14 cellular contexts compared by ENCODE assay signal in genomic region chr9:133869674-133870419, GRCh38.
DNase-seq lines count a peak whose midpoint lies in the region; ATAC-seq and TF ChIP-seq lines count a peak whose summit lies in the region.
"Had no signal": no experiment of that assay in that cellular context is flagged by ENCODE, and none has a peak within 500 bp of the region (broad histone marks: within the 10 kb centered on the region; RNA-seq: fewer than 3 reads in every experiment).

No MANE protein-coding gene starts in this region.

- peaks cover 13% of the 10 kb centered on the region for H3K4me1 Mint-ChIP-seq in T-helper 2 cell treated with Interferon-gamma antibody and Interleukin-4, amounts not matched to agents 5 μg/mL and 100 μg/mL, for 36 hours (ENCODE audit: low read depth)
- H3K4me1 Mint-ChIP-seq in chondrocyte (ENCODE audit: low read depth) (peaks cover 42% of the 10 kb centered on the region), progenitor cell of endocrine pancreas (ENCODE audit: low read depth) (peaks cover 18% of the 10 kb centered on the region)

- intact Hi-C loops in breast epithelium (cut with DNase I; ENCODE audit: low total_unique reads): loop anchor here (10.0 kb wide), 1 partner anchor 475 kb away; no protein-coding TSS in a partner anchor

- no peaks in the 10 kb centered on the region for H3K27me3 Mint-ChIP-seq in T-helper 2 cell treated with Interferon-gamma antibody and Interleukin-4, amounts not matched to agents 5 μg/mL and 100 μg/mL, for 36 hours (ENCODE audit: low read depth)
- H3K27me3 Mint-ChIP-seq in chondrocyte (ENCODE audit: low read depth) (no peaks in the 10 kb centered on the region), progenitor cell of endocrine pancreas (no peaks in the 10 kb centered on the region)

- TF ChIP-seq CTCF in chondrocyte (IDR thresholded peaks at IDR 0.05): peak; percentile 14
- TF ChIP-seq CTCF in progenitor cell of endocrine pancreas (IDR thresholded peaks at IDR 0.05; ENCODE audit: unreplicated experiment): peak; percentile 26
- TF ChIP-seq CTCF in breast epithelium (IDR thresholded peaks at IDR 0.05): no peak

- no peak overlapping the region for H3K27ac ChIP-seq in breast epithelium
- H3K27ac ChIP-seq: esophagus squamous epithelium, transverse colon had no signal

- H3K4me1 ChIP-seq in breast epithelium: peaks cover 9 to 14% of the 10 kb centered on the region in 2 donors
- H3K4me1 ChIP-seq: transverse colon had no signal

- H3K9me3 Mint-ChIP-seq in T-helper 2 cell treated with Interferon-gamma antibody and Interleukin-4, amounts not matched to agents 5 μg/mL and 100 μg/mL, for 36 hours: peaks cover 8% of the 10 kb centered on the region
- H3K9me3 Mint-ChIP-seq in chondrocyte (ENCODE audit: low read depth): peaks cover 8% of the 10 kb centered on the region
- H3K9me3 Mint-ChIP-seq in progenitor cell of endocrine pancreas (ENCODE audit: low read depth): peaks cover 6% of the 10 kb centered on the region

- H3K4me3 ChIP-seq in breast epithelium: no peak overlapping the region
- H3K4me3 ChIP-seq: esophagus squamous epithelium, transverse colon had no signal

- no peak for TF ChIP-seq POLR2A in breast epithelium (IDR thresholded peaks at IDR 0.05)

- no peaks in the 10 kb centered on the region for H3K9me3 ChIP-seq in breast epithelium
- H3K9me3 ChIP-seq: esophagus squamous epithelium, transverse colon had no signal

- H3K27ac Mint-ChIP-seq in T-helper 2 cell treated with Interferon-gamma antibody and Interleukin-4, amounts not matched to agents 5 μg/mL and 100 μg/mL, for 36 hours: peak overlapping the region; percentile 4
- no peak overlapping the region for H3K27ac Mint-ChIP-seq in chondrocyte (ENCODE audit: unreplicated experiment)
- peak overlapping the region; percentile 71 for H3K27ac Mint-ChIP-seq in progenitor cell of endocrine pancreas

- H3K27me3 ChIP-seq in breast epithelium: no peaks in the 10 kb centered on the region
- H3K27me3 ChIP-seq: transverse colon had no signal

- peak overlapping the region; percentile 65 for H3K4me3 Mint-ChIP-seq in T-helper 2 cell treated with Interferon-gamma antibody and Interleukin-4, amounts not matched to agents 5 μg/mL and 100 μg/mL, for 36 hours
- no peak overlapping the region for H3K4me3 Mint-ChIP-seq in chondrocyte (ENCODE audit: unreplicated experiment)
- H3K4me3 Mint-ChIP-seq in progenitor cell of endocrine pancreas (ENCODE audit: low read depth): no peak overlapping the region

- ATAC-seq in HG03432 (IDR thresholded peaks at IDR 0.05; ENCODE audit: unreplicated experiment): no peak

- no peaks in the 10 kb centered on the region for H3K36me3 ChIP-seq in breast epithelium
- H3K36me3 ChIP-seq: esophagus squamous epithelium, transverse colon had no signal

- H3K36me3 Mint-ChIP-seq in T-helper 2 cell treated with Interferon-gamma antibody and Interleukin-4, amounts not matched to agents 5 μg/mL and 100 μg/mL, for 36 hours (ENCODE audit: low read depth): no peaks in the 10 kb centered on the region
- H3K36me3 Mint-ChIP-seq in chondrocyte (ENCODE audit: low read depth) (peaks cover 5% of the 10 kb centered on the region), progenitor cell of endocrine pancreas (ENCODE audit: insufficient read depth) (peaks cover 10% of the 10 kb centered on the region)

- DNase-seq in activated T-cell treated with anti-CD3 and anti-CD28 coated beads for 1 hour (ENCODE audit: low read depth): peak; percentile 2
- DNase-seq in activated T-cell treated with anti-CD3 and anti-CD28 coated beads for 4 hours: no peak
- peak; percentile 53 for DNase-seq in T-helper 2 cell treated with Interferon-gamma antibody and Interleukin-4, amounts not matched to agents 5 μg/mL and 100 μg/mL, for 36 hours (ENCODE audit: low spot score)
- no peak for DNase-seq in chondrocyte (ENCODE audit: low spot score)
- DNase-seq in progenitor cell of endocrine pancreas (ENCODE audit: low spot score, unreplicated experiment): no peak
- DNase-seq in NCI-H2171 (lab: John Stamatoyannopoulos, UW): no peak
- DNase-seq in breast epithelium (ENCODE audit: low spot score in 2 of 2): no peak
- DNase-seq: aorta; esophagus squamous epithelium; NCI-H1417; stimulated activated CD4-positive, alpha-beta T cell treated with anti-CD3 and anti-CD28 coated beads, Interleukin-4, amount 100 ng/mL, for 1 hour; T1000; transverse colon had no signal

Comparison
In these comparisons a context has a peak if more than half of its experiments do, and no peak if none do; other contexts are left out.
1. DNase-seq: peak in activated T-cell treated with anti-CD3 and anti-CD28 coated beads for 1 hour (single experiment) and T-helper 2 cell treated with Interferon-gamma antibody and Interleukin-4, amounts not matched to agents 5 μg/mL and 100 μg/mL, for 36 hours (single experiment); none in activated T-cell treated with anti-CD3 and anti-CD28 coated beads for 4 hours (single experiment), chondrocyte (single experiment), progenitor cell of endocrine pancreas (single experiment), NCI-H2171 (single experiment) and breast epithelium (0 of 2).
2. CTCF ChIP-seq: peak in chondrocyte (single experiment) and progenitor cell of endocrine pancreas (single experiment); none in breast epithelium (0 of 3).